17 cellular contexts compared by ENCODE assay signal in genomic region chr6:35493307-35493983, GRCh38. TPM values are rescaled to one million over a fixed set of nuclear protein-coding genes. Genes with fewer than 3 reads are reported as not detected.
DNase-seq lines count a peak whose midpoint lies in the region; ATAC-seq, FAIRE-seq and TF ChIP-seq lines count a peak whose summit lies in the region.
"Had no signal": no experiment of that assay in that cellular context is flagged by ENCODE, and none has a peak within 500 bp of the region (broad histone marks: within the 10 kb centered on the region; RNA-seq: fewer than 3 reads in every experiment).

No MANE protein-coding gene starts in this region.

- no peak for FAIRE-seq in H1 (lab: Jason Lieb, UNC)
- FAIRE-seq: D721Med had no signal

- H3K18ac ChIP-seq in H1 (ENCODE audit: extremely low read depth, low read length): peak overlapping the region; percentile 26; the same call in 1 of the 2 replicates

- peaks cover 63% of the 10 kb centered on the region for H3K4me1 Mint-ChIP-seq in nephron

- no peaks in the 10 kb centered on the region for H3K9me3 Mint-ChIP-seq in nephron
- H3K9me3 Mint-ChIP-seq: stimulated activated naive CD8-positive, alpha-beta T cell treated with anti-CD3 and anti-CD28 coated beads, Interleukin-15, Interleukin-2, amounts not matched to agents 100 ng/mL and 50 ng/mL, for 24 hours; T-helper 1 cell treated with Interleukin-12 subunit alpha and Interleukin-12 subunit beta and Interleukin-4 antibody, amounts not matched to agents 30 μg/mL and 1 μg/mL, for 36 hours had no signal

- peak overlapping the region; percentile 69; the same call in 1 of the 2 replicates for H2BK5ac ChIP-seq in H1 (ENCODE audit: low read depth, low read length)

- peak overlapping the region; percentile 87 to 94 (median 93) for H3K27ac Mint-ChIP-seq in nephron
- H3K27ac Mint-ChIP-seq: stimulated activated naive CD8-positive, alpha-beta T cell treated with anti-CD3 and anti-CD28 coated beads, Interleukin-15, Interleukin-2, amounts not matched to agents 100 ng/mL and 50 ng/mL, for 24 hours; T-helper 1 cell treated with Interleukin-12 subunit alpha and Interleukin-12 subunit beta and Interleukin-4 antibody, amounts not matched to agents 30 μg/mL and 1 μg/mL, for 36 hours had no signal

- peak overlapping the region; percentile 2 for H2BK120ac ChIP-seq in H1 (replicated peaks; ENCODE audit: low read depth, low read length)

- TF ChIP-seq EP300 in H1 (IDR thresholded peaks at IDR 0.05; ENCODE audit: borderline replicate concordance in 1 of 2, low read depth in 2 of 2, low read length in 2 of 2) (no peak), upper lobe of left lung (IDR thresholded peaks at IDR 0.05) (no peak)

- peaks cover 8% of the 10 kb centered on the region for H3K23me2 ChIP-seq in H1 (ENCODE audit: low read depth, low read length)

- H3K9ac ChIP-seq in H1 (replicated peaks in 1 of 4; ENCODE audit: extremely low read depth in 1 of 4, low read depth in 3 of 4, low read length in 3 of 4): no peak overlapping the region

- H3K14ac ChIP-seq in H1 (ENCODE audit: insufficient read length): no peak overlapping the region

- WGBS in H1 (ENCODE audit: extremely low coverage in 1 of 2, insufficient coverage in 1 of 2, insufficient read length in 1 of 2, insufficient replicate concordance in 2 of 2, low coverage in 1 of 2, low lambda C conversion rate in 2 of 2, missing lambda C conversion rate in 1 of 2), 2 experiments: 89% methylated on average over 28 of the region's 28 CpGs; no CpG with 5 or more reads in 1 of the 2 experiments
- 83 to 93% methylated on average over 27 to 28 of the region's 28 CpGs for WGBS in upper lobe of left lung, 2 donors

- H3K4me2 ChIP-seq in H1 (ENCODE audit: insufficient read depth in 1 of 2, low read depth in 2 of 2, low read length in 2 of 2): peak overlapping the region in 1 of 2 experiments; percentile 13; a peak in 1 of 4 replicates

- H3K27me3 Mint-ChIP-seq in nephron (ENCODE audit: low read depth): no peaks in the 10 kb centered on the region

- H3K27ac ChIP-seq in RWPE1 (peak overlapping the region; percentile 99), H1 (ENCODE audit: low read depth, low read length) (no peak overlapping the region), upper lobe of left lung (peak overlapping the region in 3 of 4 donors; percentile 21 to 34 (median 24))

- H4K20me1 ChIP-seq in H1 (replicated peaks in 1 of 2; ENCODE audit: control insufficient read depth in 1 of 2, insufficient read depth in 2 of 2, low read length in 2 of 2): peaks cover 15 to 29% of the 10 kb centered on the region in 2 experiments

- ATAC-seq in upper lobe of left lung (ENCODE audit: low FRiP score in 2 of 2): no peak
- no peak for ATAC-seq in GM19324 (IDR thresholded peaks at IDR 0.05; ENCODE audit: low FRiP score, unreplicated experiment)

- TF ChIP-seq CTCF in RWPE1 (conservative IDR thresholded peaks at IDR 0.05; ENCODE audit: low read depth) (no peak), H1 (IDR thresholded peaks at IDR 0.05; ENCODE audit: control extremely low read depth in 1 of 3, insufficient read depth in 1 of 3, low read depth in 1 of 3, low read length in 3 of 3) (no peak), nephron (IDR thresholded peaks at IDR 0.05; ENCODE audit: unreplicated experiment in 3 of 3) (no peak), upper lobe of left lung (IDR thresholded peaks at IDR 0.05) (no peak)

- H3K56ac ChIP-seq in H1 (replicated peaks; ENCODE audit: insufficient read length, low read depth, low read length): no peak overlapping the region

- CTCF ChIA-PET in RWPE1 (lab: Yijun Ruan, JAX) (no interaction called here), H1 (lab: Charles Lee; ENCODE audit: partially characterized antibody) (interaction anchor here (1.0 to 2.4 kb wide), 2 partner anchors 21 to 29 kb away, joined by 3 to 8 read pairs; no protein-coding TSS in a partner anchor)

- H3K23ac ChIP-seq in H1 (ENCODE audit: insufficient read length): no peak overlapping the region

- no peak overlapping the region for H4K5ac ChIP-seq in H1 (ENCODE audit: insufficient read length, low read depth, low read length)

- H3K4me1 ChIP-seq in H1 (replicated peaks in 1 of 4; ENCODE audit: control insufficient read depth in 3 of 4, insufficient read depth in 4 of 4, low read length in 3 of 4): peaks cover 22 to 63% (median 55%) of the 10 kb centered on the region in 4 experiments
- H3K4me1 ChIP-seq in upper lobe of left lung: peaks cover 57 to 81% (median 67%) of the 10 kb centered on the region in 4 donors

- H3K79me2 ChIP-seq in H1 (ENCODE audit: control insufficient read depth in 1 of 2, insufficient read depth in 2 of 2, low read length in 2 of 2): peaks cover 0 to 41% of the 10 kb centered on the region in 2 experiments; a peak in 2 of 4 replicates

- H2BK15ac ChIP-seq in H1 (ENCODE audit: low read length): peak overlapping the region; percentile 93; the same call in 1 of the 2 replicates

- H3K27me3 ChIP-seq in H1 (replicated peaks in 1 of 4; ENCODE audit: control insufficient read depth in 3 of 4, extremely low read depth in 1 of 4, insufficient read depth in 3 of 4, low read length in 3 of 4) (peaks cover 0 to 6% (median 2%) of the 10 kb centered on the region in 4 experiments; a peak in 3 of 7 replicates), upper lobe of left lung (peaks cover 0 to 12% (median 2%) of the 10 kb centered on the region in 4 donors)
- H3K27me3 ChIP-seq: right atrium auricular region had no signal

- TF ChIP-seq RAD21 in H1 (IDR thresholded peaks at IDR 0.05 in 1 of 2, conservative IDR thresholded peaks at IDR 0.05 in 1 of 2; ENCODE audit: low read depth in 2 of 2, low read length in 2 of 2): no peak

- H3K36me3 Mint-ChIP-seq in nephron (ENCODE audit: low read depth): no peaks in the 10 kb centered on the region

- POLR2A ChIA-PET in RWPE1 (lab: Yijun Ruan, JAX; ENCODE audit: low non-redundant PET) (interaction anchor here (0.6 kb wide), 1 partner anchor 39 kb away, joined by 3 read pairs; no protein-coding TSS in a partner anchor), H1 (lab: Charles Lee; ENCODE audit: partially characterized antibody) (interaction anchor here (37.6 kb wide), 1 partner anchor 16 kb away, joined by 1319 read pairs; the partner anchor contains the start of gene RPL10A)

- H4K8ac ChIP-seq in H1 (ENCODE audit: extremely low read depth, insufficient read depth, low read length): peak overlapping the region; percentile 23; the same call in 1 of the 2 replicates

- H2AFZ ChIP-seq in H1 (ENCODE audit: low read length): no peak overlapping the region

- H3K4me3 Mint-ChIP-seq in nephron: peak overlapping the region; percentile 60 to 80 (median 74)
- H3K4me3 Mint-ChIP-seq: stimulated activated naive CD8-positive, alpha-beta T cell treated with anti-CD3 and anti-CD28 coated beads, Interleukin-15, Interleukin-2, amounts not matched to agents 100 ng/mL and 50 ng/mL, for 24 hours; T-helper 1 cell treated with Interleukin-12 subunit alpha and Interleukin-12 subunit beta and Interleukin-4 antibody, amounts not matched to agents 30 μg/mL and 1 μg/mL, for 36 hours had no signal

- DNase-seq in RWPE1 (ENCODE audit: low spot score) (no peak), H1 (ENCODE audit: low read depth in 1 of 2, low spot score in 2 of 2) (no peak), upper lobe of left lung (no peak), COLO829 (ENCODE audit: low spot score) (no peak), erythroblast (lab: John Stamatoyannopoulos, UW) (no peak)
- DNase-seq: activated CD4-positive, alpha-beta T cell treated with anti-CD3 and anti-CD28 coated beads, Interleukin-2, amount 50 U/mL, for 48 hours; activated naive CD4-positive, alpha-beta T cell; cerebellar nuclear complex; midbrain; NCI-H1105; NCI-H446 treated with DMSO at 0.1 percent for 48 hours had no signal

- peak overlapping the region; percentile 7 for H4K91ac ChIP-seq in H1 (replicated peaks; ENCODE audit: insufficient read length, low read length)

- H3K9me3 ChIP-seq in H1 (ENCODE audit: insufficient read depth in 2 of 2, low read depth in 1 of 2, low read length in 1 of 2): no peaks in the 10 kb centered on the region
- no peaks in the 10 kb centered on the region for H3K9me3 ChIP-seq in upper lobe of left lung
- H3K9me3 ChIP-seq: right atrium auricular region had no signal

- peak overlapping the region; percentile 52 for H2BK12ac ChIP-seq in H1 (ENCODE audit: low read depth, low read length)

- peak overlapping the region; percentile 71 for H3K4ac ChIP-seq in H1 (replicated peaks; ENCODE audit: insufficient read length, low read depth, low read length)

- peak overlapping the region; percentile 98 for H2AK5ac ChIP-seq in H1 (ENCODE audit: low read depth, low read length)

- no peak overlapping the region for H3K4me3 ChIP-seq in H1 (ENCODE audit: extremely low read depth in 1 of 4, insufficient read depth in 2 of 4, low read depth in 3 of 4, low read length in 4 of 4)
- H3K4me3 ChIP-seq in upper lobe of left lung: no peak overlapping the region

- H2BK20ac ChIP-seq in H1 (ENCODE audit: low read length): peak overlapping the region; percentile 40; the same call in 1 of the 2 replicates

- H3K79me1 ChIP-seq in H1 (ENCODE audit: low read depth, low read length): peaks cover 16% of the 10 kb centered on the region

- TF ChIP-seq POLR2A in H1 (IDR thresholded peaks at IDR 0.05; ENCODE audit: control extremely low read depth in 1 of 2, low read depth in 2 of 2, low read length in 2 of 2) (no peak), upper lobe of left lung (IDR thresholded peaks at IDR 0.05) (no peak), erythroblast (IDR thresholded peaks at IDR 0.05; ENCODE audit: low read length) (no peak)

- H3K36me3 ChIP-seq in H1 (ENCODE audit: control insufficient read depth in 2 of 4, insufficient read depth in 4 of 4, low read length in 3 of 4) (no peaks in the 10 kb centered on the region), upper lobe of left lung (no peaks in the 10 kb centered on the region)
- H3K36me3 ChIP-seq: right atrium auricular region had no signal

RNA-seq across cellular contexts. Expression of gene TEAD3, which starts 3.4 kb away (rescaled TPM):
- total RNA-seq in H1 (2021; fragmentation: NEBNext Ultra II Directional; extraction: Animal tissue kit (Norgen Biotek cat#: 25700)): 27.0 and 28.7 TPM in 2 replicates
- 20.1 and 31.0 TPM in 2 replicates for polyA plus RNA-seq in H1 (2011; rRNA removed)
- polyA plus RNA-seq in H1 (2011; cell fraction: cytosol; rRNA removed): 21.2 TPM
- polyA plus RNA-seq in H1 (2011; cell fraction: nucleus; rRNA removed): 34.8 TPM
- polyA plus RNA-seq in H1 (2012, experiment 1 of 2): 23.4 to 29.3 TPM (median 26.1 TPM) in 4 replicates
- polyA plus RNA-seq in H1 (2012, experiment 2 of 2): 22.5 TPM
- polyA plus RNA-seq in H1 (2013, experiment 1 of 2): 17.6 TPM
- 16.7 TPM for polyA plus RNA-seq in H1 (2013, experiment 2 of 2)
- 8.8 and 12.4 TPM in 2 replicates for polyA minus RNA-seq in H1 (2011; rRNA and poly(A)+ RNA removed)
- polyA minus RNA-seq in H1 (2011; cell fraction: cytosol; rRNA and poly(A)+ RNA removed): 9.2 TPM
- 9.6 TPM for polyA minus RNA-seq in H1 (2011; cell fraction: nucleus; rRNA and poly(A)+ RNA removed)
- total RNA-seq in upper lobe of left lung: 10 to 100 TPM; 19.0 to 28.2 (median 21.2) TPM

RNA-seq across cellular contexts. Expression of gene TULP1, which starts 19.3 kb away (rescaled TPM):
- 5.0 and 6.8 TPM in 2 replicates for total RNA-seq in H1 (2021; fragmentation: NEBNext Ultra II Directional; extraction: Animal tissue kit (Norgen Biotek cat#: 25700))
- 3.2 and 4.4 TPM in 2 replicates for polyA plus RNA-seq in H1 (2011; rRNA removed)
- polyA plus RNA-seq in H1 (2011; cell fraction: cytosol; rRNA removed): 4.1 TPM
- polyA plus RNA-seq in H1 (2011; cell fraction: nucleus; rRNA removed): 5.5 TPM
- polyA plus RNA-seq in H1 (2012, experiment 1 of 2): 4.6 to 5.8 TPM (median 5.4 TPM) in 4 replicates
- 8.5 TPM for polyA plus RNA-seq in H1 (2012, experiment 2 of 2)
- 4.2 TPM for polyA plus RNA-seq in H1 (2013, experiment 1 of 2)
- 4.4 TPM for polyA plus RNA-seq in H1 (2013, experiment 2 of 2)
- 0.32 and 2.4 TPM in 2 replicates for polyA minus RNA-seq in H1 (2011; rRNA and poly(A)+ RNA removed)
- 1.9 TPM for polyA minus RNA-seq in H1 (2011; cell fraction: cytosol; rRNA and poly(A)+ RNA removed)
- polyA minus RNA-seq in H1 (2011; cell fraction: nucleus; rRNA and poly(A)+ RNA removed): 4.6 TPM
- total RNA-seq in upper lobe of left lung: not detected
- total RNA-seq: right atrium auricular region had no signal

RNA-seq across cellular contexts. Expression of gene RPL10A, which starts 25.2 kb away (rescaled TPM):
- total RNA-seq in H1 (2021; fragmentation: NEBNext Ultra II Directional; extraction: Animal tissue kit (Norgen Biotek cat#: 25700)): 1,893 and 1,923 TPM in 2 replicates
- polyA plus RNA-seq in H1 (2011; rRNA removed): 2,801 and 2,948 TPM in 2 replicates
- 3,231 TPM for polyA plus RNA-seq in H1 (2011; cell fraction: cytosol; rRNA removed)
- polyA plus RNA-seq in H1 (2011; cell fraction: nucleus; rRNA removed): 2,819 TPM
- 2,565 to 3,012 TPM (median 2,684 TPM) in 4 replicates for polyA plus RNA-seq in H1 (2012, experiment 1 of 2)
- polyA plus RNA-seq in H1 (2012, experiment 2 of 2): 2,057 TPM
- 2,379 TPM for polyA plus RNA-seq in H1 (2013, experiment 1 of 2)
- polyA plus RNA-seq in H1 (2013, experiment 2 of 2): 2,280 TPM
- 958 and 1,373 TPM in 2 replicates for polyA minus RNA-seq in H1 (2011; rRNA and poly(A)+ RNA removed)
- polyA minus RNA-seq in H1 (2011; cell fraction: cytosol; rRNA and poly(A)+ RNA removed): 907 TPM
- 793 TPM for polyA minus RNA-seq in H1 (2011; cell fraction: nucleus; rRNA and poly(A)+ RNA removed)
- total RNA-seq in upper lobe of left lung: 1,000 to 10,000 TPM in 2 of 6 donors, 100 to 1,000 TPM in 4; 474 to 1,092 (median 918) TPM

RNA-seq across cellular contexts. Expression of gene FANCE, which starts 41.3 kb away (rescaled TPM):
- 16.1 and 16.4 TPM in 2 replicates for total RNA-seq in H1 (2021; fragmentation: NEBNext Ultra II Directional; extraction: Animal tissue kit (Norgen Biotek cat#: 25700))
- polyA plus RNA-seq in H1 (2011; rRNA removed): 17.0 and 19.2 TPM in 2 replicates
- 19.6 TPM for polyA plus RNA-seq in H1 (2011; cell fraction: cytosol; rRNA removed)
- 21.5 TPM for polyA plus RNA-seq in H1 (2011; cell fraction: nucleus; rRNA removed)
- polyA plus RNA-seq in H1 (2012, experiment 1 of 2): 11.7 to 17.9 TPM (median 16.0 TPM) in 4 replicates
- polyA plus RNA-seq in H1 (2012, experiment 2 of 2): 22.8 TPM
- polyA plus RNA-seq in H1 (2013, experiment 1 of 2): 8.4 TPM
- 8.7 TPM for polyA plus RNA-seq in H1 (2013, experiment 2 of 2)
- polyA minus RNA-seq in H1 (2011; rRNA and poly(A)+ RNA removed): 17.3 and 24.8 TPM in 2 replicates
- polyA minus RNA-seq in H1 (2011; cell fraction: cytosol; rRNA and poly(A)+ RNA removed): 15.8 TPM
- 8.3 TPM for polyA minus RNA-seq in H1 (2011; cell fraction: nucleus; rRNA and poly(A)+ RNA removed)
- total RNA-seq in upper lobe of left lung: 10 to 100 TPM in 3 of 6 donors, 1 to 10 TPM in 3; 6.1 to 13.3 (median 9.3) TPM
